ENCODE assay signal across 13 cellular contexts in the genomic region with DNA sequence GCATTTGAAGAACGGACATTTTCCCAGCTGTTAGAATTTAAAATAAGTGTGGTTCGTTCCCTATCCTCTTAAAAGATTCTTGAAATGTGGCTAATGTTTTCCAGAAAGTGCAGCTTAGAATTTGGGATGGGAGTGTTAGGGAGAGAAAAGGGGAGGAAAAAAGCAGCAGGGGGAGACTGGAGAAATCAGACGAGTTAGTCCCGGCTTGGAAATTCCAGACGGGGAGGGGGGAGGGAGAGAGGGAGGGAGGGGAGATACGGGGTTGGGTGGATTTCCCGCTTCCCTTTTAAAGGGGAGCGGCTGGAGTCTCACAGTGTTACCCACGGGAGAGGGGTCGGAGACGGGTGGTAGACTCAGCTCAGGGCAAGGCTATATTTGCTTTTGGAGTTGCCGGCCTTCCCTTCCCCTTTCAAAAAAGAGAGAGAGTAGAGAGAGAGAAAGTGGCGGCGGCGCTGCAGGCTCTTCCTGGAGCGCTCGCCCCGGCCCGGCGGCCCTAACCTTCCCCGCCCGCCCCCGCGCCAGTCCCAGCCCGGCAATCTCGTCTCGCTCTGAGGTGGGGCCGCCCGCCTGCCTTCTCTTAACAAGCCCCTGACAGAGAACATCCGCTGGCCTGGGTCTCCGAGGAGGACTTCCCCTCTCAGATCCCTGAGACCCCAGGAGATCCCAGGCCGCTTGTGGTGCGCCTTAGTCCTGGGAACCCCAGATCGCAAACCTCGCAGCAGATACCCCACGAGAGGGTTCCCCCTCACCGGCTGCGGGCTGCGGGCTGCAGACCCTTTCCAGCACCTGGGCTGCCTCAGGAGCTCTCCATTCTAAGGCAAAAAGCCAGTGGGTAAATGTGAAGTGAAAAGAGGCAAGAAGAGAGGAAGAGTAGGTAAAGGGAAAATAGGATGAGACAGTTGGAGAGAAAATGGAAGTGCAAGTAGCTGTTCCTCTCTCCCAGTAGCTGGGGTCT. TPM values are rescaled to one million over a fixed set of nuclear protein-coding genes. Genes with fewer than 3 reads are reported as not detected.
DNase-seq lines count a peak whose midpoint lies in the region; ATAC-seq, FAIRE-seq and TF ChIP-seq lines count a peak whose summit lies in the region.
"Had no signal": no experiment of that assay in that cellular context is flagged by ENCODE, and none has a peak within 500 bp of the region (broad histone marks: within the 10 kb centered on the region; RNA-seq: fewer than 3 reads in every experiment).

No MANE protein-coding gene starts in this region.

- no peak overlapping the region for H2AFZ ChIP-seq in HepG2 (ENCODE audit: low read length)

- H3K4me3 ChIP-seq in HepG2 (replicated peaks in 1 of 3; ENCODE audit: insufficient read depth in 1 of 3, low read depth in 2 of 3, low read length in 3 of 3): peak overlapping the region; percentile 62 to 97 (median 62)
- H3K4me3 ChIP-seq in right lobe of liver: no peak overlapping the region
- no peak overlapping the region for H3K4me3 ChIP-seq in adipocyte (ENCODE audit: low read length)

- peak overlapping the region; percentile 87 for H3K4me2 ChIP-seq in HepG2 (ENCODE audit: low read depth, low read length)

- CTCF ChIA-PET in HepG2 (lab: Yijun Ruan, JAX; ENCODE audit: low intra/inter-chr PET ratio, low total read pairs): no interaction called here

- TF ChIP-seq RAD21 in HepG2 (CRISPR knock-in tag; IDR thresholded peaks at IDR 0.05): no peak

- BruUV-seq in HepG2 (replicated peaks; lab: Mats Ljungman, UMichigan): no TSS peak

- peaks cover 51% of the 10 kb centered on the region for H4K20me1 ChIP-seq in HepG2 (ENCODE audit: insufficient read depth, low read length)

- in situ Hi-C loops in HepG2 (cut with HindIII; ENCODE audit: extremely low pct_ligation_motif_present, low pct_unique_long_range_greater_than_20kb): no loop called here

- TF ChIP-seq EP300 in HepG2 (IDR thresholded peaks at IDR 0.05; ENCODE audit: low read depth in 2 of 2, low read length in 2 of 2) (no peak), HepG2 (CRISPR knock-in tag; IDR thresholded peaks at IDR 0.05; ENCODE audit: borderline replicate concordance) (no peak)

- H3K79me2 ChIP-seq in HepG2 (ENCODE audit: insufficient read depth, low read length): peaks cover 100% of the 10 kb centered on the region

- H3K36me3 ChIP-seq in HepG2 (replicated peaks in 1 of 2; ENCODE audit: control insufficient read depth in 1 of 2, insufficient read depth in 2 of 2, low read length in 2 of 2) (peaks cover 6 to 25% of the 10 kb centered on the region in 2 experiments; a peak in 4 of 5 replicates), right lobe of liver (no peaks in the 10 kb centered on the region), adipocyte (ENCODE audit: control insufficient read depth, insufficient read depth, low read length, severe bottlenecking) (no peaks in the 10 kb centered on the region)

- no peaks in the 10 kb centered on the region; a peak in 1 of 5 replicates for H3K27me3 ChIP-seq in HepG2 (ENCODE audit: control insufficient read depth in 1 of 2, insufficient read depth in 2 of 2, low read length in 2 of 2)
- H3K27me3 ChIP-seq in right lobe of liver: peaks cover 0 to 20% of the 10 kb centered on the region in 2 donors
- H3K27me3 ChIP-seq in adipocyte (replicated peaks; ENCODE audit: control insufficient read depth, insufficient read depth, low read length): peaks cover 69% of the 10 kb centered on the region

- H3K4me1 ChIP-seq in HepG2 (ENCODE audit: insufficient read depth, low read length) (peaks cover 72% of the 10 kb centered on the region), right lobe of liver (no peaks in the 10 kb centered on the region), adipocyte (ENCODE audit: control insufficient read depth, insufficient read depth, low read length) (no peaks in the 10 kb centered on the region)

- peak overlapping the region; percentile 99 for H3K9ac ChIP-seq in HepG2 (ENCODE audit: insufficient read depth, low read depth, low read length)
- no peak overlapping the region for H3K9ac ChIP-seq in adipocyte (ENCODE audit: low read length)

- POLR2A ChIA-PET in HepG2 (lab: Yijun Ruan, JAX): interaction anchor here (0.6 to 5.3 kb wide), 11 partner anchors 7 to 111 kb away, joined by 3 to 61 read pairs (median 5); partner anchors contain the start of genes ATP5MC1, IGF2BP1 and SNF8

- intact Hi-C loops in HepG2 (cut with micrococcal nuclease; ENCODE audit: unreplicated experiment): no loop called here
- intact Hi-C loops in right lobe of liver (cut with DNase I): no loop called here

- FAIRE-seq in HepG2 (lab: Jason Lieb, UNC) (no peak), GM19239 (lab: Jason Lieb, UNC) (no peak)

- H3K9me3 ChIP-seq in HepG2 (ENCODE audit: low read length): no peaks in the 10 kb centered on the region
- no peaks in the 10 kb centered on the region for H3K9me3 ChIP-seq in right lobe of liver
- no peaks in the 10 kb centered on the region for H3K9me3 ChIP-seq in adipocyte (ENCODE audit: control insufficient read depth, low read length)

- TF ChIP-seq POLR2A in HepG2 (IDR thresholded peaks at IDR 0.05; ENCODE audit: insufficient read depth in 1 of 2, low read depth in 2 of 2, low read length in 2 of 2) (no peak), right lobe of liver (IDR thresholded peaks at IDR 0.05) (no peak)

- 12% methylated on average over 34 of the region's 39 CpGs for WGBS in HepG2 (ENCODE audit: low lambda C conversion rate)
- 5% methylated on average over 15 of the region's 39 CpGs for WGBS in right lobe of liver (ENCODE audit: insufficient coverage, low coverage, low lambda C conversion rate, missing lambda C conversion rate)

- TF ChIP-seq CTCF in HepG2 (CRISPR knock-in tag; IDR thresholded peaks at IDR 0.05) (peak; percentile 26; the same call in 1 of the 2 replicates), right lobe of liver (IDR thresholded peaks at IDR 0.05) (no peak)

- H3K27ac ChIP-seq in HepG2 (ENCODE audit: extremely low read length, insufficient read depth, low read length) (peak overlapping the region; percentile 95), right lobe of liver (no peak overlapping the region)
- H3K27ac ChIP-seq: C4-2B had no signal

- DNase-seq in HepG2 (ENCODE audit: low spot score) (no peak), right lobe of liver (no peak), adipocyte (ENCODE audit: low read depth) (peak; percentile 75), iPS-NIHi11 (ENCODE audit: low spot score) (peak; percentile 56), GM19239 (ENCODE audit: insufficient read length, low spot score) (no peak), SW 1271 (lab: John Stamatoyannopoulos, UW) (no peak)
- DNase-seq in NK-92 treated with Interleukin-12 subunit alpha and Interleukin-12 subunit beta, amount 100 ng/mL, for 24 hours (lab: John Stamatoyannopoulos, UW): no peak
- DNase-seq: NCI-H2171; stimulated activated naive CD4-positive, alpha-beta T cell had no signal

- ATAC-seq in HepG2 (peak; percentile 69), right lobe of liver (no peak), HG02571 (IDR thresholded peaks at IDR 0.05; ENCODE audit: unreplicated experiment) (no peak)

RNA-seq across cellular contexts. Expression of gene IGF2BP1, which starts 6.6 kb away (rescaled TPM):
- total RNA-seq in HepG2 (2016; rRNA removed; fragmentation: Illumina TruSeq; extraction: Trizol): 75.1 and 116 TPM in 2 replicates
- 9.9 and 10.7 TPM in 2 replicates for total RNA-seq in HepG2 (2016; cell fraction: cytosol; rRNA removed; fragmentation: Illumina TruSeq; extraction: Trizol; ENCODE audit: low read depth)
- 72.3 and 98.1 TPM in 2 replicates for total RNA-seq in HepG2 (2016; cell fraction: insoluble cytoplasmic fraction; rRNA removed; fragmentation: Illumina TruSeq; extraction: Trizol)
- total RNA-seq in HepG2 (2016; cell fraction: membrane; rRNA removed; fragmentation: Illumina TruSeq; extraction: Trizol): 48.4 and 51.3 TPM in 2 replicates
- 85.9 and 101 TPM in 2 replicates for total RNA-seq in HepG2 (2016; cell fraction: nucleus; rRNA removed; fragmentation: Illumina TruSeq; extraction: Trizol)
- polyA plus RNA-seq in HepG2 (2011; rRNA removed): 29.0 and 29.7 TPM in 2 replicates
- polyA plus RNA-seq in HepG2 (2011; cell fraction: cytosol; rRNA removed): 20.8 and 22.5 TPM in 2 replicates
- polyA plus RNA-seq in HepG2 (2011; cell fraction: nucleus; rRNA removed): 55.5 and 77.0 TPM in 2 replicates
- polyA plus RNA-seq in HepG2 (2012): 38.7 and 44.9 TPM in 2 replicates
- polyA plus RNA-seq in HepG2 (2016; cell fraction: cytosol; fragmentation: Illumina TruSeq; extraction: Trizol; ENCODE audit: low read depth): 5.3 and 5.9 TPM in 2 replicates
- 74.2 and 94.4 TPM in 2 replicates for polyA plus RNA-seq in HepG2 (2016; cell fraction: insoluble cytoplasmic fraction; fragmentation: Illumina TruSeq; extraction: Trizol; ENCODE audit: low read depth)
- polyA plus RNA-seq in HepG2 (2016; cell fraction: membrane; fragmentation: Illumina TruSeq; extraction: Trizol; ENCODE audit: low read depth): 16.6 and 19.1 TPM in 2 replicates
- polyA plus RNA-seq in HepG2 (2016; cell fraction: nucleus; fragmentation: Illumina TruSeq; extraction: Trizol; ENCODE audit: insufficient read depth, low read depth): 92.5 and 99.5 TPM in 2 replicates
- 12.9 and 68.2 TPM in 2 replicates for polyA minus RNA-seq in HepG2 (2011; rRNA and poly(A)+ RNA removed; ENCODE audit: low replicate concordance)
- 68.9 and 72.7 TPM in 2 replicates for polyA minus RNA-seq in HepG2 (2011; cell fraction: cytosol; rRNA and poly(A)+ RNA removed)
- polyA minus RNA-seq in HepG2 (2011; cell fraction: nucleus; rRNA and poly(A)+ RNA removed): 66.3 and 72.9 TPM in 2 replicates
- total RNA-seq in right lobe of liver: under 1 TPM in 1 of 6 experiments, not detected in 5; 0.56 TPM
- total RNA-seq: lower leg skin had no signal

RNA-seq across cellular contexts. Expression of gene GIP, which starts 35.4 kb away (rescaled TPM):
- total RNA-seq in HepG2 (2016; rRNA removed; fragmentation: Illumina TruSeq; extraction: Trizol) (0.73 TPM in 1 of 2 replicates, not detected in the other), right lobe of liver (not detected)
- total RNA-seq in HepG2 (2016; cell fraction: cytosol; rRNA removed; fragmentation: Illumina TruSeq; extraction: Trizol; ENCODE audit: low read depth): 0.71 and 1.1 TPM in 2 replicates
- total RNA-seq in HepG2 (2016; cell fraction: insoluble cytoplasmic fraction; rRNA removed; fragmentation: Illumina TruSeq; extraction: Trizol): 0.39 and 0.52 TPM in 2 replicates
- 0.38 and 0.46 TPM in 2 replicates for total RNA-seq in HepG2 (2016; cell fraction: membrane; rRNA removed; fragmentation: Illumina TruSeq; extraction: Trizol)
- total RNA-seq in HepG2 (2016; cell fraction: nucleus; rRNA removed; fragmentation: Illumina TruSeq; extraction: Trizol): not detected in 2 replicates
- 0.55 and 0.70 TPM in 2 replicates for polyA plus RNA-seq in HepG2 (2011; rRNA removed)
- polyA plus RNA-seq in HepG2 (2011; cell fraction: cytosol; rRNA removed): 0.20 TPM in 1 of 2 replicates, not detected in the other
- polyA plus RNA-seq in HepG2 (2011; cell fraction: nucleus; rRNA removed): not detected in 2 replicates
- 0.56 TPM in 1 of 2 replicates, not detected in the other for polyA plus RNA-seq in HepG2 (2012)
- polyA plus RNA-seq in HepG2 (2016; cell fraction: cytosol; fragmentation: Illumina TruSeq; extraction: Trizol; ENCODE audit: low read depth): 1.2 and 2.0 TPM in 2 replicates
- 0.86 TPM in 1 of 2 replicates, not detected in the other for polyA plus RNA-seq in HepG2 (2016; cell fraction: insoluble cytoplasmic fraction; fragmentation: Illumina TruSeq; extraction: Trizol; ENCODE audit: low read depth)
- 0.58 and 0.61 TPM in 2 replicates for polyA plus RNA-seq in HepG2 (2016; cell fraction: membrane; fragmentation: Illumina TruSeq; extraction: Trizol; ENCODE audit: low read depth)
- polyA plus RNA-seq in HepG2 (2016; cell fraction: nucleus; fragmentation: Illumina TruSeq; extraction: Trizol; ENCODE audit: insufficient read depth, low read depth): not detected in 2 replicates
- polyA minus RNA-seq in HepG2 (2011; rRNA and poly(A)+ RNA removed; ENCODE audit: low replicate concordance): not detected in 2 replicates
- not detected in 2 replicates for polyA minus RNA-seq in HepG2 (2011; cell fraction: cytosol; rRNA and poly(A)+ RNA removed)
- polyA minus RNA-seq in HepG2 (2011; cell fraction: nucleus; rRNA and poly(A)+ RNA removed): not detected in 2 replicates
- total RNA-seq: dermis microvascular lymphatic vessel endothelial cell, lower leg skin had no signal

RNA-seq across cellular contexts. Expression of gene SNF8, which starts 59.2 kb away (rescaled TPM):
- total RNA-seq in HepG2 (2016; rRNA removed; fragmentation: Illumina TruSeq; extraction: Trizol) (152 and 153 TPM in 2 replicates), right lobe of liver (10 to 100 TPM; 35.8 to 62.9 (median 47.5) TPM)
- total RNA-seq in HepG2 (2016; cell fraction: cytosol; rRNA removed; fragmentation: Illumina TruSeq; extraction: Trizol; ENCODE audit: low read depth): 379 and 415 TPM in 2 replicates
- 132 and 156 TPM in 2 replicates for total RNA-seq in HepG2 (2016; cell fraction: insoluble cytoplasmic fraction; rRNA removed; fragmentation: Illumina TruSeq; extraction: Trizol)
- total RNA-seq in HepG2 (2016; cell fraction: membrane; rRNA removed; fragmentation: Illumina TruSeq; extraction: Trizol): 389 and 390 TPM in 2 replicates
- 78.5 and 80.0 TPM in 2 replicates for total RNA-seq in HepG2 (2016; cell fraction: nucleus; rRNA removed; fragmentation: Illumina TruSeq; extraction: Trizol)
- 98.6 and 114 TPM in 2 replicates for polyA plus RNA-seq in HepG2 (2011; rRNA removed)
- polyA plus RNA-seq in HepG2 (2011; cell fraction: cytosol; rRNA removed): 124 and 143 TPM in 2 replicates
- polyA plus RNA-seq in HepG2 (2011; cell fraction: nucleus; rRNA removed): 64.9 and 71.3 TPM in 2 replicates
- 70.9 and 75.1 TPM in 2 replicates for polyA plus RNA-seq in HepG2 (2012)
- polyA plus RNA-seq in HepG2 (2016; cell fraction: cytosol; fragmentation: Illumina TruSeq; extraction: Trizol; ENCODE audit: low read depth): 660 and 736 TPM in 2 replicates
- 201 and 220 TPM in 2 replicates for polyA plus RNA-seq in HepG2 (2016; cell fraction: insoluble cytoplasmic fraction; fragmentation: Illumina TruSeq; extraction: Trizol; ENCODE audit: low read depth)
- 492 and 571 TPM in 2 replicates for polyA plus RNA-seq in HepG2 (2016; cell fraction: membrane; fragmentation: Illumina TruSeq; extraction: Trizol; ENCODE audit: low read depth)
- polyA plus RNA-seq in HepG2 (2016; cell fraction: nucleus; fragmentation: Illumina TruSeq; extraction: Trizol; ENCODE audit: insufficient read depth, low read depth): 195 and 196 TPM in 2 replicates
- 77.3 and 128 TPM in 2 replicates for polyA minus RNA-seq in HepG2 (2011; rRNA and poly(A)+ RNA removed; ENCODE audit: low replicate concordance)
- 24.9 and 39.6 TPM in 2 replicates for polyA minus RNA-seq in HepG2 (2011; cell fraction: cytosol; rRNA and poly(A)+ RNA removed)
- polyA minus RNA-seq in HepG2 (2011; cell fraction: nucleus; rRNA and poly(A)+ RNA removed): 26.7 and 37.0 TPM in 2 replicates

Comparison
In these comparisons a context has a peak if more than half of its experiments do, and no peak if none do; other contexts are left out.
1. H3K4me3 ChIP-seq: peak in HepG2 (3 of 3); none in right lobe of liver (0 of 3) and adipocyte (single experiment).
2. RNA of gene IGF2BP1, which starts 6.6 kb away (total RNA-seq): 9.9 to 116 TPM in HepG2; 0.56 TPM in right lobe of liver; every median in the first group is over 4 times any median in the second.
3. DNase-seq: peak in adipocyte (single experiment) and iPS-NIHi11 (single experiment); none in HepG2 (single experiment), right lobe of liver (0 of 3), NK-92 treated with Interleukin-12 subunit alpha and Interleukin-12 subunit beta, amount 100 ng/mL, for 24 hours (single experiment), GM19239 (single experiment) and SW 1271 (0 of 2).